ENCODE assay signal across 10 cellular contexts in the genomic region with DNA sequence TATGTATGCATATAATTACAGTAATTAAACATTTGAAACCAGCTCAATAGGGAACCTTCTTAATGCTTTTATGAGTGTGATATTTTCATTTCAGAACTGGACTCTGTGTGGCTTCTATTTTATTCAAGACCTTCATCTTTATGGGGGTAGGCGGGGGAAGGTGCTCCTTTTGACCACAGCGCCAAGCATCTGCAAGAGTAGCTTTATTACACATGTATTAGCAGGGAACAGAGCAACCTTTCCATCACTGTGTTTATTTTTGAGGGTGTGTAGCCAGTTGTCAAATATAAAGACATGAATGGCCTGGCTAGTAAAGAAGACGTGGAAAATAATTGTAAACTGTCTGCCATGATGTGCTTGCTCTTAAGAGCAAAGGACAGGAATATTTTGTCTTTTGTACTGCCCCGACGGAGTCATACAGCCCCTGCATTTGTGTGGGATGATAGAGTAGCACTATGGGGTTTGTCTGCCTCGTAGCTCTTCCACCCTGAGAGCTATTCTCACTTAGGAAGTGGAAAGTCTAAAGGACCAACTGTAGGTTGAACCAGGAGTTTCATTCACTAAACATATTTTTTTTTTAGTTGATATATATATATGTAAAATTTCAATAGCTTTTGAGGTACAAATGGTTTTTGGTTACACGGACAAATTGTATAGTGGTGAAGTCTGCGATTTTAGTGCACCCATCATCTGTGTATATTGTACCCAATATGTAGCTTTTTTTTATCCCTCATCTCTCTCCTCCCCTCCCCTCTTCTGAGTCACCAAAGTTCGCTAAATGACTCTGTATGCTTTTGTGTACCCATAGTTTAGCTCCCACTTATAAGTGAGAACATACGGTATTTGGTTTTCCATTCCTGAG.
DNase-seq lines count a peak whose midpoint lies in the region; ATAC-seq, FAIRE-seq and TF ChIP-seq lines count a peak whose summit lies in the region.
"Had no signal": no experiment of that assay in that cellular context is flagged by ENCODE, and none has a peak within 500 bp of the region (broad histone marks: within the 10 kb centered on the region; RNA-seq: fewer than 3 reads in every experiment).

No MANE protein-coding gene starts in this region.

- no peaks in the 10 kb centered on the region for H3K27me3 Mint-ChIP-seq in activated T-helper 17 cell treated with anti-CD3 and anti-CD28 coated beads, Interleukin-2, amount 50 U/mL, for 72 hours

- no peaks in the 10 kb centered on the region for H3K36me3 ChIP-seq in pancreas
- H3K36me3 ChIP-seq: upper lobe of left lung had no signal

- H3K4me3 ChIP-seq in pancreas: no peak overlapping the region
- H3K4me3 ChIP-seq: upper lobe of left lung had no signal

- no peaks in the 10 kb centered on the region for H3K9me3 ChIP-seq in pancreas

- no peaks in the 10 kb centered on the region for H3K27me3 ChIP-seq in pancreas
- H3K27me3 ChIP-seq: upper lobe of left lung had no signal

- no peak for FAIRE-seq in pancreas (lab: Jason Lieb, UNC)

- intact Hi-C loops in pancreas (cut with DNase I): no loop called here
- intact Hi-C loops in Right ventricle myocardium inferior (cut with DNase I): no loop called here

- ATAC-seq in activated T-helper 17 cell treated with anti-CD3 and anti-CD28 coated beads, Interleukin-2, amount 50 U/mL, for 72 hours (replicated peaks): peak; percentile 86
- ATAC-seq in pancreas (peak in 1 of 4 donors; percentile 9), Right ventricle myocardium inferior (no peak), GM19455 (IDR thresholded peaks at IDR 0.05; ENCODE audit: unreplicated experiment) (no peak), esophagus mucosa (no peak)

- peaks cover 41% of the 10 kb centered on the region for H3K4me1 Mint-ChIP-seq in activated T-helper 17 cell treated with anti-CD3 and anti-CD28 coated beads, Interleukin-2, amount 50 U/mL, for 72 hours

- H3K27ac ChIP-seq in pancreas: peak overlapping the region in 3 of 4 donors; percentile 63 to 86 (median 84)

- peaks cover 14 to 34% (median 33%) of the 10 kb centered on the region in 3 donors for H3K4me1 ChIP-seq in pancreas

- peak; percentile 73 for DNase-seq in NCI-H2029 (lab: John Stamatoyannopoulos, UW)
- DNase-seq in NCI-H2029 treated with DMSO at 0.1 percent for 48 hours (lab: John Stamatoyannopoulos, UW): no peak
- peak; percentile 45 for DNase-seq in LoVo (ENCODE audit: low spot score)
- DNase-seq in pancreas: no peak
- no peak for DNase-seq in Right ventricle myocardium inferior (ENCODE audit: missing footprints)
- DNase-seq: SIG-M5 had no signal

- H3K27ac Mint-ChIP-seq in activated T-helper 17 cell treated with anti-CD3 and anti-CD28 coated beads, Interleukin-2, amount 50 U/mL, for 72 hours: peak overlapping the region; percentile 39

- no peaks in the 10 kb centered on the region for H3K9me3 Mint-ChIP-seq in activated T-helper 17 cell treated with anti-CD3 and anti-CD28 coated beads, Interleukin-2, amount 50 U/mL, for 72 hours

- peak overlapping the region; percentile 69 for H3K4me3 Mint-ChIP-seq in activated T-helper 17 cell treated with anti-CD3 and anti-CD28 coated beads, Interleukin-2, amount 50 U/mL, for 72 hours

- no peak for TF ChIP-seq CTCF in pancreas (IDR thresholded peaks at IDR 0.05)

- 90 to 94% methylated on average over 10 of the region's 10 CpGs for WGBS in pancreas, 2 donors

- no peaks in the 10 kb centered on the region for H3K36me3 Mint-ChIP-seq in activated T-helper 17 cell treated with anti-CD3 and anti-CD28 coated beads, Interleukin-2, amount 50 U/mL, for 72 hours (ENCODE audit: low read depth)

Comparison
In these comparisons a context has a peak if more than half of its experiments do, and no peak if none do; other contexts are left out.
1. DNase-seq: peak in NCI-H2029 (single experiment) and LoVo (single experiment); none in NCI-H2029 treated with DMSO at 0.1 percent for 48 hours (single experiment), pancreas (0 of 6) and Right ventricle myocardium inferior (single experiment).